ENCODE assay signal across 1 cellular context in the genomic region with DNA sequence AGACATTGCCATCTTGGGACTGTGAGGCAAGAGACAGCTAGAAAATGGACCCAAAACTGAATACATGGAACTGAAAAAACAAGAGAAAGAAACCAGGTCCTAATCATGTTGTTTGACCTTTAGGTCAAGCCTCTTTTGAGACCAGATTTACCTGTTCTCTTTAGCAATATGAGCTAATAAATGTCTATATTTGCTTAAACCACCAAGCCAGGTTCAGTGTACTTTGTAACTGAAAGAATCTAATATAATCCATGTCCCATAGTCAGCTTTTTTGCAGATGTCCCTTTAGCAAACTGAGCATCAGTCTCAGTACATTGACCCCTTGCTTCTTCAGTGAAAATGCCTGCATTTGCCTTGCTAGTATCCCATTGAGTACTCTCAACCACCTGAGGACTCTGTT.
TF ChIP-seq lines count a peak whose summit lies in the region.

No MANE protein-coding gene starts in this region.

TF ChIP-seq in liver, 16 proteins besides CTCF, POLR2A, EP300 and RAD21 (continued from another document):
- TF ChIP-seq, protein P1, sequence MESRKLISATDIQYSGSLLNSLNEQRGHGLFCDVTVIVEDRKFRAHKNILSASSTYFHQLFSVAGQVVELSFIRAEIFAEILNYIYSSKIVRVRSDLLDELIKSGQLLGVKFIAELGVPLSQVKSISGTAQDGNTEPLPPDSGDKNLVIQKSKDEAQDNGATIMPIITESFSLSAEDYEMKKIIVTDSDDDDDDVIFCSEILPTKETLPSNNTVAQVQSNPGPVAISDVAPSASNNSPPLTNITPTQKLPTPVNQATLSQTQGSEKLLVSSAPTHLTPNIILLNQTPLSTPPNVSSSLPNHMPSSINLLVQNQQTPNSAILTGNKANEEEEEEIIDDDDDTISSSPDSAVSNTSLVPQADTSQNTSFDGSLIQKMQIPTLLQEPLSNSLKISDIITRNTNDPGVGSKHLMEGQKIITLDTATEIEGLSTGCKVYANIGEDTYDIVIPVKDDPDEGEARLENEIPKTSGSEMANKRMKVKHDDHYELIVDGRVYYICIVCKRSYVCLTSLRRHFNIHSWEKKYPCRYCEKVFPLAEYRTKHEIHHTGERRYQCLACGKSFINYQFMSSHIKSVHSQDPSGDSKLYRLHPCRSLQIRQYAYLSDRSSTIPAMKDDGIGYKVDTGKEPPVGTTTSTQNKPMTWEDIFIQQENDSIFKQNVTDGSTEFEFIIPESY (IDR thresholded peaks at IDR 0.05), result no peak
- TF ChIP-seq FOXA1 (IDR thresholded peaks at IDR 0.05), result peak; percentile 42
- TF ChIP-seq MAX (IDR thresholded peaks at IDR 0.05), result no peak
- TF ChIP-seq SP1 (IDR thresholded peaks at IDR 0.05), result peak; percentile 71
- peak; percentile 18 for TF ChIP-seq YY1 (IDR thresholded peaks at IDR 0.05)
- peak in 1 of 2 donors; percentile 53 for TF ChIP-seq JUND (IDR thresholded peaks at IDR 0.05)
- no peak for TF ChIP-seq EGR1 (IDR thresholded peaks at IDR 0.05; ENCODE audit: low read depth in 2 of 2)
- no peak for TF ChIP-seq TAF1 (conservative IDR thresholded peaks at IDR 0.05)
- TF ChIP-seq, protein P2, sequence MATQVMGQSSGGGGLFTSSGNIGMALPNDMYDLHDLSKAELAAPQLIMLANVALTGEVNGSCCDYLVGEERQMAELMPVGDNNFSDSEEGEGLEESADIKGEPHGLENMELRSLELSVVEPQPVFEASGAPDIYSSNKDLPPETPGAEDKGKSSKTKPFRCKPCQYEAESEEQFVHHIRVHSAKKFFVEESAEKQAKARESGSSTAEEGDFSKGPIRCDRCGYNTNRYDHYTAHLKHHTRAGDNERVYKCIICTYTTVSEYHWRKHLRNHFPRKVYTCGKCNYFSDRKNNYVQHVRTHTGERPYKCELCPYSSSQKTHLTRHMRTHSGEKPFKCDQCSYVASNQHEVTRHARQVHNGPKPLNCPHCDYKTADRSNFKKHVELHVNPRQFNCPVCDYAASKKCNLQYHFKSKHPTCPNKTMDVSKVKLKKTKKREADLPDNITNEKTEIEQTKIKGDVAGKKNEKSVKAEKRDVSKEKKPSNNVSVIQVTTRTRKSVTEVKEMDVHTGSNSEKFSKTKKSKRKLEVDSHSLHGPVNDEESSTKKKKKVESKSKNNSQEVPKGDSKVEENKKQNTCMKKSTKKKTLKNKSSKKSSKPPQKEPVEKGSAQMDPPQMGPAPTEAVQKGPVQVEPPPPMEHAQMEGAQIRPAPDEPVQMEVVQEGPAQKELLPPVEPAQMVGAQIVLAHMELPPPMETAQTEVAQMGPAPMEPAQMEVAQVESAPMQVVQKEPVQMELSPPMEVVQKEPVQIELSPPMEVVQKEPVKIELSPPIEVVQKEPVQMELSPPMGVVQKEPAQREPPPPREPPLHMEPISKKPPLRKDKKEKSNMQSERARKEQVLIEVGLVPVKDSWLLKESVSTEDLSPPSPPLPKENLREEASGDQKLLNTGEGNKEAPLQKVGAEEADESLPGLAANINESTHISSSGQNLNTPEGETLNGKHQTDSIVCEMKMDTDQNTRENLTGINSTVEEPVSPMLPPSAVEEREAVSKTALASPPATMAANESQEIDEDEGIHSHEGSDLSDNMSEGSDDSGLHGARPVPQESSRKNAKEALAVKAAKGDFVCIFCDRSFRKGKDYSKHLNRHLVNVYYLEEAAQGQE (IDR thresholded peaks at IDR 0.05), result no peak
- TF ChIP-seq FOXA2 (IDR thresholded peaks at IDR 0.05), result peak; percentile 61
- TF ChIP-seq NR2F2 (IDR thresholded peaks at IDR 0.05), result peak; percentile 22
- TF ChIP-seq HNF4G (IDR thresholded peaks at IDR 0.05), result no peak
- TF ChIP-seq HNF4A (conservative IDR thresholded peaks at IDR 0.05), result peak; percentile 73 to 75
